21 cellular contexts compared by ENCODE assay signal in genomic region chr2:17149945-17150344, GRCh38.
DNase-seq lines count a peak whose midpoint lies in the region; ATAC-seq lines count a peak whose summit lies in the region.
"Had no signal": no experiment of that assay in that cellular context is flagged by ENCODE, and none has a peak within 500 bp of the region (broad histone marks: within the 10 kb centered on the region; RNA-seq: fewer than 3 reads in every experiment).

No MANE protein-coding gene starts in this region.

- DNase-seq in myocyte (ENCODE audit: low read depth) = peak; percentile 39
- DNase-seq in DMS53 treated with DMSO at 0.1 percent for 48 hours (lab: John Stamatoyannopoulos, UW; ENCODE audit: unreplicated experiment) = no peak
- no peak for DNase-seq in mucosa of gallbladder (ENCODE audit: low spot score)
- no peak for DNase-seq in NCI-H2227 (lab: John Stamatoyannopoulos, UW; ENCODE audit: unreplicated experiment)
- DNase-seq: CD4-positive, CD25-positive, alpha-beta regulatory T cell; DMS79 treated with DMSO at 0.1 percent for 48 hours; GOT3; HCEC 1CT; Kasumi-1; MG63; NCI-H1048; NCI-H1436; NCI-H187 treated with DMSO at 0.1 percent for 48 hours; NCI-H2227 treated with DMSO at 0.1 percent for 48 hours; NCI-H510A treated with DMSO at 0.1 percent for 48 hours; NCI-H82; T-helper 1 cell had no signal

- peak; percentile 56 for ATAC-seq in GM19351 (IDR thresholded peaks at IDR 0.05; ENCODE audit: unreplicated experiment)
- peak; percentile 67 for ATAC-seq in HG03457 (IDR thresholded peaks at IDR 0.05; ENCODE audit: unreplicated experiment)
- no peak for ATAC-seq in HG03280 (IDR thresholded peaks at IDR 0.05; ENCODE audit: unreplicated experiment)
- ATAC-seq: GM12878 had no signal
